9 cellular contexts compared by ENCODE assay signal in the genomic region with DNA sequence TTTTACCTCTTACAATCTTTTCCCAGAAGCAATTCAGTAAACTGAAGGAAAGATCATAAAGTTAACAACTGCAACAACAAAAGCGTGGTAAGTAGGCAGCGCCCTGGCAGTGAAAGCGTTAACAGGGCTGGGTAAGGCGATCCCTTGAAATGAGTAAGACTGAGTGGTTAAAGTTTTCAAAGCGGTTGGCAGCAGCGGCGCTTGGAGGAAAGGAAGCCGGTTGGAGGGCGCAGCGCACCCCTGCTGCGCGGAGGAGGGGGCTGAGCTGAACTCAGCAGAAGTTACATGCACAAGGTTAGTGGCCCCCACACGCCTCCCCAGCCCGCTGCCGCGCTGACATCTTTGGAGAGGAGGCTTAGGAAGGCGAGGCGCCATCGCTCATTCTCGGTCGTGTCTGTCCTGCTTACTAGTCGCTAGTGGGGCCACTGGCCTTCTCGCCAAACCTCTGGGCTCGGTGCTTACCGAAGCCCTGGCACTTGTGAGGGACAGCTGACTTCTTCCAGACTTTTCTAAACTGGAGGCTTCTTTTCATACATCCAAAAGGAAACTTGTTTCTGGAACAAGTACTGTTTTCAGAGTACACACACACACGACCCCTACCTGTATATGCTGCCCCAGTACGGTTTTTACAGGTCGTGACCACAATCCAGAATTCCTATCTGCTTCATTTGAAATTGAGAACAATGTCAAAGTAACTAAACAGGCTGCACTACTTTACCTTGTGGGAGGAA. TPM values are rescaled to one million over a fixed set of nuclear protein-coding genes. Genes with fewer than 3 reads are reported as not detected.
DNase-seq lines count a peak whose midpoint lies in the region; ATAC-seq and TF ChIP-seq lines count a peak whose summit lies in the region.
"Had no signal": no experiment of that assay in that cellular context is flagged by ENCODE, and none has a peak within 500 bp of the region (broad histone marks: within the 10 kb centered on the region; RNA-seq: fewer than 3 reads in every experiment).

A gene with protein sequence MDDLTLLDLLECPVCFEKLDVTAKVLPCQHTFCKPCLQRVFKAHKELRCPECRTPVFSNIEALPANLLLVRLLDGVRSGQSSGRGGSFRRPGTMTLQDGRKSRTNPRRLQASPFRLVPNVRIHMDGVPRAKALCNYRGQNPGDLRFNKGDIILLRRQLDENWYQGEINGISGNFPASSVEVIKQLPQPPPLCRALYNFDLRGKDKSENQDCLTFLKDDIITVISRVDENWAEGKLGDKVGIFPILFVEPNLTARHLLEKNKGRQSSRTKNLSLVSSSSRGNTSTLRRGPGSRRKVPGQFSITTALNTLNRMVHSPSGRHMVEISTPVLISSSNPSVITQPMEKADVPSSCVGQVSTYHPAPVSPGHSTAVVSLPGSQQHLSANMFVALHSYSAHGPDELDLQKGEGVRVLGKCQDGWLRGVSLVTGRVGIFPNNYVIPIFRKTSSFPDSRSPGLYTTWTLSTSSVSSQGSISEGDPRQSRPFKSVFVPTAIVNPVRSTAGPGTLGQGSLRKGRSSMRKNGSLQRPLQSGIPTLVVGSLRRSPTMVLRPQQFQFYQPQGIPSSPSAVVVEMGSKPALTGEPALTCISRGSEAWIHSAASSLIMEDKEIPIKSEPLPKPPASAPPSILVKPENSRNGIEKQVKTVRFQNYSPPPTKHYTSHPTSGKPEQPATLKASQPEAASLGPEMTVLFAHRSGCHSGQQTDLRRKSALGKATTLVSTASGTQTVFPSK (plus strand): TSS at position 178 of the 731 bp plus-strand sequence. CDS start 1,351 bp downstream, outside the sequence.

- peaks cover 3% of the 10 kb centered on the region for H3K4me1 Mint-ChIP-seq in endothelial cell (ENCODE audit: unreplicated experiment)

- DNase-seq in activated T-cell treated with anti-CD3 and anti-CD28 coated beads for 48 hours (ENCODE audit: low read depth) (peak; percentile 42), activated T-cell treated with anti-CD3 and anti-CD28 coated beads for 4 hours (no peak), SW480 (ENCODE audit: low spot score) (peak; percentile 89), endothelial cell (ENCODE audit: low spot score) (peak; percentile 49), mucosa of descending colon (peak; percentile 88 to 97 (median 91)), transverse colon (peak; percentile 91), GDM1 (lab: John Stamatoyannopoulos, UW) (no peak), NK-92 (lab: John Stamatoyannopoulos, UW; ENCODE audit: unreplicated experiment) (no peak)

- H3K9me3 Mint-ChIP-seq in endothelial cell (ENCODE audit: unreplicated experiment) = no peaks in the 10 kb centered on the region

- intact Hi-C loops in mucosa of descending colon (cut with DNase I, micrococcal nuclease) = no loop called here
- intact Hi-C loops in transverse colon (cut with DNase I; ENCODE audit: low total_unique reads) = no loop called here

- 0 to 2% methylated on average over 5 to 28 of the region's 28 CpGs for whole genome bisulfite sequencing in transverse colon (ENCODE audit: low coverage in 1 of 2), 2 donors

- H3K27ac Mint-ChIP-seq in endothelial cell (ENCODE audit: unreplicated experiment) = no peak within 1 kb of the TSS
- H3K27ac Mint-ChIP-seq: activated naive CD4-positive, alpha-beta T cell treated with anti-CD3 and anti-CD28 coated beads, Interleukin-2, amount 50 U/mL, for 24 hours had no signal

- no peaks in the 10 kb centered on the region for H3K27me3 ChIP-seq in transverse colon

- H3K4me3 ChIP-seq in mucosa of descending colon (peak within 1 kb of the TSS; percentile 36), transverse colon (peak within 1 kb of the TSS; percentile 18 to 69 (median 42))

- H3K4me1 ChIP-seq in mucosa of descending colon (ENCODE audit: low read depth) (peaks cover 9% of the 10 kb centered on the region), transverse colon (peaks cover 0 to 35% (median 17%) of the 10 kb centered on the region in 4 donors)

- H3K36me3 ChIP-seq in mucosa of descending colon (ENCODE audit: low read depth) = no peaks in the 10 kb centered on the region
- no peaks in the 10 kb centered on the region for H3K36me3 ChIP-seq in transverse colon

- in situ Hi-C loops in transverse colon (cut with MboI; ENCODE audit: low pct_ligation_motif_present in 1 of 4, low pct_unique_long_range_greater_than_20kb in 1 of 4, low sequenced_read_pairs in 3 of 4) = no loop called here

- ATAC-seq in mucosa of descending colon = peak; percentile 84

- no peak for TF ChIP-seq EP300 in transverse colon (IDR thresholded peaks at IDR 0.05; ENCODE audit: low read depth)

- H3K9me3 ChIP-seq in mucosa of descending colon (no peaks in the 10 kb centered on the region), transverse colon (no peaks in the 10 kb centered on the region)

- no peak for TF ChIP-seq CTCF in endothelial cell (IDR thresholded peaks at IDR 0.05; ENCODE audit: unreplicated experiment)
- TF ChIP-seq CTCF in mucosa of descending colon (IDR thresholded peaks at IDR 0.05) = no peak
- no peak for TF ChIP-seq CTCF in transverse colon (IDR thresholded peaks at IDR 0.05)

- H3K36me3 Mint-ChIP-seq in endothelial cell (ENCODE audit: low read depth, unreplicated experiment) = no peaks in the 10 kb centered on the region
- H3K36me3 Mint-ChIP-seq: activated naive CD4-positive, alpha-beta T cell treated with anti-CD3 and anti-CD28 coated beads, Interleukin-2, amount 50 U/mL, for 24 hours had no signal

- H3K27ac ChIP-seq in transverse colon = peak within 1 kb of the TSS; percentile 73 to 90 (median 78)

- H3K27me3 Mint-ChIP-seq in endothelial cell (ENCODE audit: unreplicated experiment) = peaks cover 4% of the 10 kb centered on the region

- peak within 1 kb of the TSS; percentile 82 for H3K4me3 Mint-ChIP-seq in endothelial cell (ENCODE audit: unreplicated experiment)
- H3K4me3 Mint-ChIP-seq: activated naive CD4-positive, alpha-beta T cell treated with anti-CD3 and anti-CD28 coated beads, Interleukin-2, amount 50 U/mL, for 24 hours had no signal

- TF ChIP-seq POLR2A in transverse colon (IDR thresholded peaks at IDR 0.05) = peak; percentile 87

RNA-seq across cellular contexts. Expression of the gene that starts here (rescaled TPM):
- total RNA-seq in endothelial cell (ENCODE audit: unreplicated experiment) (0.23 TPM), mucosa of descending colon (10 to 100 TPM; 36.8 to 99.7 (median 61.5) TPM), transverse colon (100 to 1,000 TPM in 2 of 4 donors, 10 to 100 TPM in 2; 67.9 to 172 (median 96.3) TPM)

Comparison
In these comparisons a context has a peak if more than half of its experiments do, and no peak if none do; other contexts are left out.
1. RNA of the gene that starts here (total RNA-seq): 67.9 to 172 TPM in transverse colon and 36.8 to 99.7 TPM in mucosa of descending colon; 0.23 TPM in endothelial cell (single experiment); every median in the first group is over 10 times any median in the second.
2. DNase-seq: peak in activated T-cell treated with anti-CD3 and anti-CD28 coated beads for 48 hours (single experiment), SW480 (single experiment), mucosa of descending colon (3 of 3) and transverse colon (single experiment); none in activated T-cell treated with anti-CD3 and anti-CD28 coated beads for 4 hours (single experiment), GDM1 (single experiment) and NK-92 (single experiment).
3. Peak in DNase-seq in endothelial cell; RNA of the gene not detected or under 1 TPM.